Comparison of ENCODE assay signal across 1 cellular context in the genomic region with DNA sequence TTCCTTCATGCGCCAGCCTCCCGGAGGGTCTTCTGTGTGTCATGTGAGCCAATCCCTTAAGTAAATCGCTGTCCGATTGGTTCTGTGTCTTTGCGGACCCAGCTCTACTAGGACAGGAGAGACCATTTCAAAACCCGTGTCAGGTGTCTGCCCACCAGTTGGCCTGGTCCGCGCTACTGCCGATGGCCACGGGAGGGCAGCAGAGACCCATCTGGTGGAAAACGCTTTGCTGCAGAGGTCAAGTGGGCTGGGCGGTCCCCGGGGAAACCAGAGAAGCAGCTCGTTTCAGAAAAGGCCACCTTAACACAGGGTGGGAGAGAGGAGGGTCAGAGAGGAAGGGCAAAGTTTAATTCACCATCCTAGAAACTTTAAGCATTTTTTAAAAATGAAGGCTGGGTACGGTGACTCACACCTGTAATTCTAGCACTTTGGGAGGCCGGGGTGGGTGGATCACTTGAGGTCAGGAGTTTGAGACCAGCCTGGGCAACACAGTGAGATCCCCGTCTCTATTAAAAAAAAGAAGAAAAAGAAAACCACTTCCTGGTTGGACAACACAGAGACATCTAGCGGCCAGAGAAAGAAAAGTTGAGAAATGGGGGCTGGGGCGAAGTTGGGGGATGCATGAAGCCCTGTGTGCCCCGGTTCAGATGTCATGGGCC.
A peak's percentile ranks its signal among the peaks of the same experiment; 100 is the strongest.
TF ChIP-seq lines count a peak whose summit lies in the region.

No MANE protein-coding gene starts in this region.

TF ChIP-seq in HepG2, 621 proteins besides CTCF, POLR2A, EP300 and RAD21 (continued from another document):
- TF ChIP-seq, protein P1, sequence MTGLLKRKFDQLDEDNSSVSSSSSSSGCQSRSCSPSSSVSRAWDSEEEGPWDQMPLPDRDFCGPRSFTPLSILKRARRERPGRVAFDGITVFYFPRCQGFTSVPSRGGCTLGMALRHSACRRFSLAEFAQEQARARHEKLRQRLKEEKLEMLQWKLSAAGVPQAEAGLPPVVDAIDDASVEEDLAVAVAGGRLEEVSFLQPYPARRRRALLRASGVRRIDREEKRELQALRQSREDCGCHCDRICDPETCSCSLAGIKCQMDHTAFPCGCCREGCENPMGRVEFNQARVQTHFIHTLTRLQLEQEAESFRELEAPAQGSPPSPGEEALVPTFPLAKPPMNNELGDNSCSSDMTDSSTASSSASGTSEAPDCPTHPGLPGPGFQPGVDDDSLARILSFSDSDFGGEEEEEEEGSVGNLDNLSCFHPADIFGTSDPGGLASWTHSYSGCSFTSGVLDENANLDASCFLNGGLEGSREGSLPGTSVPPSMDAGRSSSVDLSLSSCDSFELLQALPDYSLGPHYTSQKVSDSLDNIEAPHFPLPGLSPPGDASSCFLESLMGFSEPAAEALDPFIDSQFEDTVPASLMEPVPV (CRISPR knock-in tag; IDR thresholded peaks at IDR 0.05): peak; percentile 72; the same call in 1 of the 2 replicates
- TF ChIP-seq ZNF232 (CRISPR knock-in tag; IDR thresholded peaks at IDR 0.05; ENCODE audit: borderline replicate concordance) (peak; percentile 60; the same call in 1 of the 2 replicates), SNAI1 (CRISPR knock-in tag; IDR thresholded peaks at IDR 0.05; ENCODE audit: borderline replicate concordance) (no peak), FLYWCH1 (CRISPR knock-in tag; IDR thresholded peaks at IDR 0.05) (no peak), BHLHE40 (IDR thresholded peaks at IDR 0.05; ENCODE audit: low read length) (peak; percentile 51; the same call in 1 of the 2 replicates), SAP130 (CRISPR knock-in tag; IDR thresholded peaks at IDR 0.05; ENCODE audit: low read depth) (peak; percentile 67), SP4 (CRISPR knock-in tag; IDR thresholded peaks at IDR 0.05) (peak; percentile 22; the same call in 1 of the 2 replicates), ZNF891 (CRISPR knock-in tag; IDR thresholded peaks at IDR 0.05) (peak; percentile 70; the same call in 1 of the 2 replicates), RELA (CRISPR knock-in tag; IDR thresholded peaks at IDR 0.05) (0 out of 2 replicates have a peak, but pooled peaks have one; percentile 52), ZNF136 (CRISPR knock-in tag; IDR thresholded peaks at IDR 0.05; ENCODE audit: low read depth) (peak; percentile 87; the same call in 1 of the 2 replicates), ZNF451 (CRISPR knock-in tag; IDR thresholded peaks at IDR 0.05) (no peak), MED1 (CRISPR knock-in tag; IDR thresholded peaks at IDR 0.05) (peak; percentile 42; the same call in 1 of the 2 replicates), ATRX (CRISPR knock-in tag; IDR thresholded peaks at IDR 0.05; ENCODE audit: borderline replicate concordance) (no peak), FIP1L1 (IDR thresholded peaks at IDR 0.05; ENCODE audit: borderline replicate concordance, insufficient read depth, low read depth, low read length) (no peak), ELF3 (CRISPR knock-in tag; IDR thresholded peaks at IDR 0.05) (peak; percentile 67), ZNF446 (CRISPR knock-in tag; IDR thresholded peaks at IDR 0.05) (no peak)
- TF ChIP-seq, protein P2, sequence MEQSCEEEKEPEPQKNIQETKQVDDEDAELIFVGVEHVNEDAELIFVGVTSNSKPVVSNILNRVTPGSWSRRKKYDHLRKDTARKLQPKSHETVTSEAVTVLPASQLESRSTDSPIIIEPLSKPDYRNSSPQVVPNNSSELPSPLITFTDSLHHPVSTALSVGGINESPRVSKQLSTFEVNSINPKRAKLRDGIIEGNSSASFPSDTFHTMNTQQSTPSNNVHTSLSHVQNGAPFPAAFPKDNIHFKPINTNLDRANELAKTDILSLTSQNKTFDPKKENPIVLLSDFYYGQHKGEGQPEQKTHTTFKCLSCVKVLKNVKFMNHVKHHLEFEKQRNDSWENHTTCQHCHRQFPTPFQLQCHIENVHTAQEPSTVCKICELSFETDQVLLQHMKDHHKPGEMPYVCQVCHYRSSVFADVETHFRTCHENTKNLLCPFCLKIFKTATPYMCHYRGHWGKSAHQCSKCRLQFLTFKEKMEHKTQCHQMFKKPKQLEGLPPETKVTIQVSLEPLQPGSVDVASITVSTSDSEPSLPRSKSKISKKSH (CRISPR knock-in tag; IDR thresholded peaks at IDR 0.05; ENCODE audit: borderline replicate concordance): peak; percentile 46; the same call in 1 of the 2 replicates
- TF ChIP-seq, protein P3, sequence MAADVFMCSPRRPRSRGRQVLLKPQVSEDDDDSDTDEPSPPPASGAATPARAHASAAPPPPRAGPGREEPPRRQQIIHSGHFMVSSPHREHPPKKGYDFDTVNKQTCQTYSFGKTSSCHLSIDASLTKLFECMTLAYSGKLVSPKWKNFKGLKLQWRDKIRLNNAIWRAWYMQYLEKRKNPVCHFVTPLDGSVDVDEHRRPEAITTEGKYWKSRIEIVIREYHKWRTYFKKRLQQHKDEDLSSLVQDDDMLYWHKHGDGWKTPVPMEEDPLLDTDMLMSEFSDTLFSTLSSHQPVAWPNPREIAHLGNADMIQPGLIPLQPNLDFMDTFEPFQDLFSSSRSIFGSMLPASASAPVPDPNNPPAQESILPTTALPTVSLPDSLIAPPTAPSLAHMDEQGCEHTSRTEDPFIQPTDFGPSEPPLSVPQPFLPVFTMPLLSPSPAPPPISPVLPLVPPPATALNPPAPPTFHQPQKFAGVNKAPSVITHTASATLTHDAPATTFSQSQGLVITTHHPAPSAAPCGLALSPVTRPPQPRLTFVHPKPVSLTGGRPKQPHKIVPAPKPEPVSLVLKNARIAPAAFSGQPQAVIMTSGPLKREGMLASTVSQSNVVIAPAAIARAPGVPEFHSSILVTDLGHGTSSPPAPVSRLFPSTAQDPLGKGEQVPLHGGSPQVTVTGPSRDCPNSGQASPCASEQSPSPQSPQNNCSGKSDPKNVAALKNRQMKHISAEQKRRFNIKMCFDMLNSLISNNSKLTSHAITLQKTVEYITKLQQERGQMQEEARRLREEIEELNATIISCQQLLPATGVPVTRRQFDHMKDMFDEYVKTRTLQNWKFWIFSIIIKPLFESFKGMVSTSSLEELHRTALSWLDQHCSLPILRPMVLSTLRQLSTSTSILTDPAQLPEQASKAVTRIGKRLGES (CRISPR knock-in tag; IDR thresholded peaks at IDR 0.05; ENCODE audit: borderline replicate concordance): no peak
- TF ChIP-seq, protein P4, sequence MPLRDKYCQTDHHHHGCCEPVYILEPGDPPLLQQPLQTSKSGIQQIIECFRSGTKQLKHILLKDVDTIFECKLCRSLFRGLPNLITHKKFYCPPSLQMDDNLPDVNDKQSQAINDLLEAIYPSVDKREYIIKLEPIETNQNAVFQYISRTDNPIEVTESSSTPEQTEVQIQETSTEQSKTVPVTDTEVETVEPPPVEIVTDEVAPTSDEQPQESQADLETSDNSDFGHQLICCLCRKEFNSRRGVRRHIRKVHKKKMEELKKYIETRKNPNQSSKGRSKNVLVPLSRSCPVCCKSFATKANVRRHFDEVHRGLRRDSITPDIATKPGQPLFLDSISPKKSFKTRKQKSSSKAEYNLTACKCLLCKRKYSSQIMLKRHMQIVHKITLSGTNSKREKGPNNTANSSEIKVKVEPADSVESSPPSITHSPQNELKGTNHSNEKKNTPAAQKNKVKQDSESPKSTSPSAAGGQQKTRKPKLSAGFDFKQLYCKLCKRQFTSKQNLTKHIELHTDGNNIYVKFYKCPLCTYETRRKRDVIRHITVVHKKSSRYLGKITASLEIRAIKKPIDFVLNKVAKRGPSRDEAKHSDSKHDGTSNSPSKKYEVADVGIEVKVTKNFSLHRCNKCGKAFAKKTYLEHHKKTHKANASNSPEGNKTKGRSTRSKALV (CRISPR knock-in tag; IDR thresholded peaks at IDR 0.05): 0 out of 2 replicates have a peak, but pooled peaks have one; percentile 47
- TF ChIP-seq, protein P5, sequence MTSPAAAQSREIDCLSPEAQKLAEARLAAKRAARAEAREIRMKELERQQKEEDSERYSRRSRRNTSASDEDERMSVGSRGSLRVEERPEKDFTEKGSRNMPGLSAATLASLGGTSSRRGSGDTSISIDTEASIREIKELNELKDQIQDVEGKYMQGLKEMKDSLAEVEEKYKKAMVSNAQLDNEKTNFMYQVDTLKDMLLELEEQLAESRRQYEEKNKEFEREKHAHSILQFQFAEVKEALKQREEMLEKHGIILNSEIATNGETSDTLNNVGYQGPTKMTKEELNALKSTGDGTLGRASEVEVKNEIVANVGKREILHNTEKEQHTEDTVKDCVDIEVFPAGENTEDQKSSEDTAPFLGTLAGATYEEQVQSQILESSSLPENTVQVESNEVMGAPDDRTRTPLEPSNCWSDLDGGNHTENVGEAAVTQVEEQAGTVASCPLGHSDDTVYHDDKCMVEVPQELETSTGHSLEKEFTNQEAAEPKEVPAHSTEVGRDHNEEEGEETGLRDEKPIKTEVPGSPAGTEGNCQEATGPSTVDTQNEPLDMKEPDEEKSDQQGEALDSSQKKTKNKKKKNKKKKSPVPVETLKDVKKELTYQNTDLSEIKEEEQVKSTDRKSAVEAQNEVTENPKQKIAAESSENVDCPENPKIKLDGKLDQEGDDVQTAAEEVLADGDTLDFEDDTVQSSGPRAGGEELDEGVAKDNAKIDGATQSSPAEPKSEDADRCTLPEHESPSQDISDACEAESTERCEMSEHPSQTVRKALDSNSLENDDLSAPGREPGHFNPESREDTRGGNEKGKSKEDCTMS (CRISPR knock-in tag; conservative IDR thresholded peaks at IDR 0.05): peak; percentile 81; the same call in 1 of the 2 replicates
TF ChIP-seq in HepG2: peak in this region for 225.
